19 cellular contexts compared by ENCODE assay signal in genomic region chr3:67529915-67530314, GRCh38.
DNase-seq lines count a peak whose midpoint lies in the region; ATAC-seq, FAIRE-seq and TF ChIP-seq lines count a peak whose summit lies in the region.
"Had no signal": no experiment of that assay in that cellular context is flagged by ENCODE, and none has a peak within 500 bp of the region (broad histone marks: within the 10 kb centered on the region; RNA-seq: fewer than 3 reads in every experiment).

No MANE protein-coding gene starts in this region.

- no peaks in the 10 kb centered on the region for H3K9me2 ChIP-seq in GM23338 (ENCODE audit: insufficient read depth)

- no peaks in the 10 kb centered on the region for H4K20me1 ChIP-seq in GM23338 (replicated peaks; ENCODE audit: insufficient read depth)
- H4K20me1 ChIP-seq in astrocyte (ENCODE audit: insufficient read depth, low read length), result peaks cover 10% of the 10 kb centered on the region
- H4K20me1 ChIP-seq: BLaER1 had no signal

- ATAC-seq in GM23338 (no peak), HG03196 (IDR thresholded peaks at IDR 0.05; ENCODE audit: unreplicated experiment) (no peak)
- ATAC-seq: HCT116 had no signal

- H3K36me3 Mint-ChIP-seq in GM23338 (ENCODE audit: low read depth), result peaks cover 7% of the 10 kb centered on the region; the same call in 2 of the 3 replicates
- H3K36me3 Mint-ChIP-seq in astrocyte (ENCODE audit: low read depth, unreplicated experiment), result no peaks in the 10 kb centered on the region

- H3K27me3 Mint-ChIP-seq in GM23338 (ENCODE audit: insufficient read depth, low read depth, poor library complexity) (no peaks in the 10 kb centered on the region), astrocyte (ENCODE audit: low read depth, unreplicated experiment) (no peaks in the 10 kb centered on the region)

- no peak overlapping the region for H3K9ac ChIP-seq in astrocyte (ENCODE audit: low read length)
- H3K9ac ChIP-seq: BLaER1, KMS-11 had no signal

- H3K9me3 Mint-ChIP-seq in GM23338 (no peaks in the 10 kb centered on the region), astrocyte (ENCODE audit: unreplicated experiment) (no peaks in the 10 kb centered on the region)

- H3K27me3 ChIP-seq in AG04450 (ENCODE audit: control insufficient read depth, insufficient read depth, low read length) (no peaks in the 10 kb centered on the region), GM23338 (ENCODE audit: insufficient read depth) (no peaks in the 10 kb centered on the region), astrocyte (ENCODE audit: insufficient read depth, low read length) (no peaks in the 10 kb centered on the region)
- H3K27me3 ChIP-seq: BLaER1, MG63 had no signal

- H3K4me3 Mint-ChIP-seq in GM23338 (no peak overlapping the region), astrocyte (ENCODE audit: unreplicated experiment) (no peak overlapping the region)

- H3K27ac Mint-ChIP-seq in GM23338 (peak overlapping the region; percentile 36; the same call in 1 of the 2 replicates), astrocyte (ENCODE audit: unreplicated experiment) (no peak overlapping the region)

- FAIRE-seq in astrocyte (lab: Jason Lieb, UNC), result no peak
- FAIRE-seq: RCC 7860 had no signal

- POLR2A ChIA-PET in AG04450 (lab: Yijun Ruan, JAX), result no interaction called here

- H3K36me3 ChIP-seq in GM23338 (ENCODE audit: insufficient read depth) (no peaks in the 10 kb centered on the region), astrocyte (ENCODE audit: insufficient read depth, low read length) (no peaks in the 10 kb centered on the region)

- H3K4me1 Mint-ChIP-seq in GM23338, result peaks cover 13% of the 10 kb centered on the region
- peaks cover 22% of the 10 kb centered on the region for H3K4me1 Mint-ChIP-seq in astrocyte (ENCODE audit: low read depth, unreplicated experiment)

- H3K4me3 ChIP-seq in AG04450 (ENCODE audit: low read depth, low read length) (no peak overlapping the region), GM23338 (no peak overlapping the region), astrocyte (ENCODE audit: insufficient read depth, low read depth, low read length) (no peak overlapping the region)
- H3K4me3 ChIP-seq: BLaER1, MG63 had no signal

- no peaks in the 10 kb centered on the region for H3K9me3 ChIP-seq in AG04450 (ENCODE audit: control insufficient read depth, insufficient read depth, low read length)
- H3K9me3 ChIP-seq in astrocyte (ENCODE audit: insufficient read depth, low read depth, low read length), result no peaks in the 10 kb centered on the region
- H3K9me3 ChIP-seq: BLaER1, MG63 had no signal

- CTCF ChIA-PET in AG04450 (lab: Charles Lee), result no interaction called here

- H3K4me1 ChIP-seq in GM23338 (ENCODE audit: insufficient read depth), result no peaks in the 10 kb centered on the region
- H3K4me1 ChIP-seq in astrocyte (ENCODE audit: insufficient read depth, low read length), result peaks cover 16% of the 10 kb centered on the region
- H3K4me1 ChIP-seq: BLaER1 had no signal

- TF ChIP-seq CTCF in AG04450 (IDR thresholded peaks at IDR 0.05; ENCODE audit: low read depth, low read length), result no peak
- TF ChIP-seq CTCF in GM23338 (conservative IDR thresholded peaks at IDR 0.05; ENCODE audit: low read depth in 2 of 2), result no peak
- no peak for TF ChIP-seq CTCF in astrocyte (IDR thresholded peaks at IDR 0.05; ENCODE audit: insufficient read depth, low read depth, low read length)

- H3K79me2 ChIP-seq in GM23338 (replicated peaks; ENCODE audit: insufficient read depth) (no peaks in the 10 kb centered on the region), astrocyte (ENCODE audit: insufficient read depth, low read length) (no peaks in the 10 kb centered on the region)

- H3K4me2 ChIP-seq in GM23338, result no peak overlapping the region
- peak overlapping the region; percentile 8 for H3K4me2 ChIP-seq in astrocyte (ENCODE audit: low read length)
- H3K4me2 ChIP-seq: BLaER1, KMS-11 had no signal

- no peaks in the 10 kb centered on the region for H3F3A ChIP-seq in GM23338 (replicated peaks; ENCODE audit: low read depth)

- H2AFZ ChIP-seq in GM23338 (no peak overlapping the region), astrocyte (ENCODE audit: low read depth, low read length) (no peak overlapping the region)

- DNase-seq in AG04450 (ENCODE audit: low read depth, low spot score), result peak; percentile 2
- DNase-seq in GM23338 (ENCODE audit: low spot score), result no peak
- peak; percentile 15 for DNase-seq in astrocyte (ENCODE audit: low read depth)
- peak; percentile 11 for DNase-seq in hepatic stellate cell (ENCODE audit: low spot score)
- no peak for DNase-seq in central memory CD4-positive, alpha-beta T cell
- no peak for DNase-seq in COLO668 (lab: John Stamatoyannopoulos, UW; ENCODE audit: unreplicated experiment)
- DNase-seq in NCI-H1417 (lab: John Stamatoyannopoulos, UW), result no peak
- DNase-seq: 8988T, MG63, NCI-H1092, NCI-H1694 treated with DMSO at 0.1 percent for 48 hours, NCI-H2107, NCI-H2227 treated with DMSO at 0.1 percent for 48 hours, SHP77 had no signal

- H3K27ac ChIP-seq in AG04450 (ENCODE audit: low read depth, low read length) (no peak overlapping the region), GM23338 (ENCODE audit: low read depth) (no peak overlapping the region), astrocyte (ENCODE audit: low read depth, low read length) (no peak overlapping the region)
- H3K27ac ChIP-seq: BLaER1, KMS-11 had no signal

TF ChIP-seq in GM23338, 12 proteins besides CTCF, POLR2A, EP300 and RAD21 (continues in another document):
- TF ChIP-seq NANOG (IDR thresholded peaks at IDR 0.05; ENCODE audit: borderline replicate concordance) (no peak), JUNB (IDR thresholded peaks at IDR 0.05; ENCODE audit: unreplicated experiment) (no peak), EZH2 (IDR thresholded peaks at IDR 0.05; ENCODE audit: low read depth, unreplicated experiment) (no peak), POLR2AphosphoS5 (IDR thresholded peaks at IDR 0.05; ENCODE audit: low read depth) (no peak)
- TF ChIP-seq, protein P1, sequence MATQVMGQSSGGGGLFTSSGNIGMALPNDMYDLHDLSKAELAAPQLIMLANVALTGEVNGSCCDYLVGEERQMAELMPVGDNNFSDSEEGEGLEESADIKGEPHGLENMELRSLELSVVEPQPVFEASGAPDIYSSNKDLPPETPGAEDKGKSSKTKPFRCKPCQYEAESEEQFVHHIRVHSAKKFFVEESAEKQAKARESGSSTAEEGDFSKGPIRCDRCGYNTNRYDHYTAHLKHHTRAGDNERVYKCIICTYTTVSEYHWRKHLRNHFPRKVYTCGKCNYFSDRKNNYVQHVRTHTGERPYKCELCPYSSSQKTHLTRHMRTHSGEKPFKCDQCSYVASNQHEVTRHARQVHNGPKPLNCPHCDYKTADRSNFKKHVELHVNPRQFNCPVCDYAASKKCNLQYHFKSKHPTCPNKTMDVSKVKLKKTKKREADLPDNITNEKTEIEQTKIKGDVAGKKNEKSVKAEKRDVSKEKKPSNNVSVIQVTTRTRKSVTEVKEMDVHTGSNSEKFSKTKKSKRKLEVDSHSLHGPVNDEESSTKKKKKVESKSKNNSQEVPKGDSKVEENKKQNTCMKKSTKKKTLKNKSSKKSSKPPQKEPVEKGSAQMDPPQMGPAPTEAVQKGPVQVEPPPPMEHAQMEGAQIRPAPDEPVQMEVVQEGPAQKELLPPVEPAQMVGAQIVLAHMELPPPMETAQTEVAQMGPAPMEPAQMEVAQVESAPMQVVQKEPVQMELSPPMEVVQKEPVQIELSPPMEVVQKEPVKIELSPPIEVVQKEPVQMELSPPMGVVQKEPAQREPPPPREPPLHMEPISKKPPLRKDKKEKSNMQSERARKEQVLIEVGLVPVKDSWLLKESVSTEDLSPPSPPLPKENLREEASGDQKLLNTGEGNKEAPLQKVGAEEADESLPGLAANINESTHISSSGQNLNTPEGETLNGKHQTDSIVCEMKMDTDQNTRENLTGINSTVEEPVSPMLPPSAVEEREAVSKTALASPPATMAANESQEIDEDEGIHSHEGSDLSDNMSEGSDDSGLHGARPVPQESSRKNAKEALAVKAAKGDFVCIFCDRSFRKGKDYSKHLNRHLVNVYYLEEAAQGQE (IDR thresholded peaks at IDR 0.05; ENCODE audit: unreplicated experiment), result no peak

Comparison
In these comparisons a context has a peak if more than half of its experiments do, and no peak if none do; other contexts are left out.
1. DNase-seq: peak in AG04450 (single experiment), astrocyte (single experiment) and hepatic stellate cell (single experiment); none in GM23338 (single experiment), central memory CD4-positive, alpha-beta T cell (single experiment), COLO668 (single experiment) and NCI-H1417 (0 of 3).